Comparison of ENCODE assay signal across 8 cellular contexts in the genomic region with DNA sequence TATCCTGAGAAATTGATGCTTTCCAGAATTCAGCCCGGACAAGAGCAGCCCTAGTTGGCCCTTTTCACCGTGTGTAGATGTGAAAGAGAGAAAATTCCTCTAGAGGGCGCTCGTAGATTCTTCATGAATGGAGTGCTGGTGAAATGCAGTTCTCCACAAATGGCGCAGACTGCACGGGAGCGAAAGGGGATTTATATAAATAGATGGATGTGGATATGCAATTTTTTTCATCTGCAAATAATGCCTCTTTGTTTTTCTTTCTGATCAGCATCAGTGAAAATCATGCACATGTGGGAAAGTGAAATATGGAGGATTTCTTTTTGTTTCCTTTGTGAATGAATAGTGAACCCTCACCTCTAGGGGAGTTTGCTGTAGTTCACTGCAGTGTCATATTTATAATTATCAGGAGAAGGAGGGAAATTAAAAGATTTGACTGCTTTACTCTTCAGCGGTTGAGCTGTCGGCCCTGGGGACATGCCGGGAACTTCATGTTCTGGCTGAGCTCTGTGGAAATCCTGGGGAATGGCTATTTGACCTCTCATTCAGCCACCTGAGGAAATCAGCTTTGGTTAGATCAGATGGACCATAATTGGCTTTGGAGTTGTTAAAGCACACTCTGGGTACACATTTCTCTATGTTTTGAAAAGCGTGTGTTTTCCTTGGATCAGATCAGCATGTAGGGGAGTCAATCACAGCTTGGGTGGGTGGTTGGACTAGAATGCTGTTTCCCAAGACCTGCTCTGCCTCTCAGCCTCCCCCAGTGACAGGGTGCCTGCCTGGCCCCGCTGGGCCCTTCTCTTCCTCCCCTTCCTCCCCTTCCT.
A peak's percentile ranks its signal among the peaks of the same experiment; 100 is the strongest.
DNase-seq lines count a peak whose midpoint lies in the region; ATAC-seq and TF ChIP-seq lines count a peak whose summit lies in the region.

No MANE protein-coding gene starts in this region.

- H3K4me3 Mint-ChIP-seq in stimulated activated effector memory CD8-positive, alpha-beta T cell treated with anti-CD3 and anti-CD28 coated beads, Interleukin-12 subunit alpha, Interleukin-12 subunit beta, amount 100 ng/mL, for 72 hours: no peak overlapping the region

- H3K27ac Mint-ChIP-seq in stimulated activated effector memory CD8-positive, alpha-beta T cell treated with anti-CD3 and anti-CD28 coated beads, Interleukin-12 subunit alpha, Interleukin-12 subunit beta, amount 100 ng/mL, for 72 hours: no peak overlapping the region

- no peak overlapping the region for H3K27ac ChIP-seq in 22Rv1

- ATAC-seq in GM21786 (IDR thresholded peaks at IDR 0.05; ENCODE audit: unreplicated experiment): peak; percentile 80
- ATAC-seq in stimulated activated effector memory CD8-positive, alpha-beta T cell treated with anti-CD3 and anti-CD28 coated beads, Interleukin-12 subunit alpha, Interleukin-12 subunit beta, amount 100 ng/mL, for 72 hours: peak; percentile 66

- no peaks in the 10 kb centered on the region for H3K36me3 Mint-ChIP-seq in stimulated activated effector memory CD8-positive, alpha-beta T cell treated with anti-CD3 and anti-CD28 coated beads, Interleukin-12 subunit alpha, Interleukin-12 subunit beta, amount 100 ng/mL, for 72 hours

- H3K9me3 Mint-ChIP-seq in stimulated activated effector memory CD8-positive, alpha-beta T cell treated with anti-CD3 and anti-CD28 coated beads, Interleukin-12 subunit alpha, Interleukin-12 subunit beta, amount 100 ng/mL, for 72 hours: no peaks in the 10 kb centered on the region

- DNase-seq in EL: peak; percentile 66
- peak in 42 of 76 experiments; percentile 0 to 71 (median 20) for DNase-seq in HUDEP-2 (lab: John Stamatoyannopoulos, UW; ENCODE audit: unreplicated experiment in 76 of 76)
- DNase-seq in NOMO-1 treated with dmso at 0.1 percent for 144 hours (lab: John Stamatoyannopoulos, UW; ENCODE audit: unreplicated experiment): peak; percentile 41
- peak; percentile 22 for DNase-seq in brain pericyte (ENCODE audit: low read depth, low spot score)
- DNase-seq in iris pigment epithelial cell (ENCODE audit: low read depth): peak; percentile 64
- DNase-seq in stimulated activated effector memory CD8-positive, alpha-beta T cell treated with anti-CD3 and anti-CD28 coated beads, Interleukin-12 subunit alpha, Interleukin-12 subunit beta, amount 100 ng/mL, for 72 hours (ENCODE audit: low spot score in 2 of 2): peak in 1 of 2 donors; percentile 56

- peak; percentile 83 for TF ChIP-seq CTCF in 22Rv1 (IDR thresholded peaks at IDR 0.05)

- peaks cover 12% of the 10 kb centered on the region for H3K4me1 Mint-ChIP-seq in stimulated activated effector memory CD8-positive, alpha-beta T cell treated with anti-CD3 and anti-CD28 coated beads, Interleukin-12 subunit alpha, Interleukin-12 subunit beta, amount 100 ng/mL, for 72 hours
